22 cellular contexts compared by ENCODE assay signal in genomic region chr6:42078391-42078790, GRCh38.
"Had no signal": no experiment of that assay in that cellular context is flagged by ENCODE, and none has a peak within 500 bp of the region (broad histone marks: within the 10 kb centered on the region; RNA-seq: fewer than 3 reads in every experiment).

No MANE protein-coding gene starts in this region.

- H3K9me3 Mint-ChIP-seq: activated naive CD8-positive, alpha-beta T cell treated with anti-CD3 and anti-CD28 coated beads, Interleukin-2, amount 10 ng/mL, durations not matched to agents 7 days and 5 days; activated T-helper 17 cell treated with anti-CD3 and anti-CD28 coated beads, Interleukin-2, amount 50 U/mL, for 72 hours; neural progenitor cell had no signal

- H2AFZ ChIP-seq: neural progenitor cell had no signal

- H3K27ac ChIP-seq: epithelial cell of prostate, gastroesophageal sphincter, neural progenitor cell, WERI-Rb-1 had no signal

- H3K36me3 ChIP-seq: neural progenitor cell had no signal

- H3K27me3 ChIP-seq: gastroesophageal sphincter, heart left ventricle, neural progenitor cell, thyroid gland had no signal

- ATAC-seq: activated CD8-positive, alpha-beta T cell treated with anti-CD3 and anti-CD28 coated beads, Interleukin-2, amount 10 ng/mL, durations not matched to agents 7 days and 5 days; activated T-helper 17 cell treated with anti-CD3 and anti-CD28 coated beads, Interleukin-2, amount 50 U/mL, for 72 hours; gastroesophageal sphincter; heart left ventricle; naive thymus-derived CD4-positive, alpha-beta T cell; stimulated activated naive CD8-positive, alpha-beta T cell treated with anti-CD3 and anti-CD28 coated beads, Interleukin-15, Interleukin-2, amounts not matched to agents 100 U/mL and 50 U/mL, for 24 hours had no signal

- H3K4me3 Mint-ChIP-seq: activated CD8-positive, alpha-beta T cell treated with anti-CD3 and anti-CD28 coated beads, Interleukin-2, amount 10 ng/mL, durations not matched to agents 7 days and 5 days; activated naive CD8-positive, alpha-beta T cell treated with anti-CD3 and anti-CD28 coated beads, Interleukin-2, amount 10 ng/mL, durations not matched to agents 7 days and 5 days; activated T-helper 17 cell treated with anti-CD3 and anti-CD28 coated beads, Interleukin-2, amount 50 U/mL, for 72 hours; naive thymus-derived CD4-positive, alpha-beta T cell; neural progenitor cell had no signal

- H3K4me1 ChIP-seq: gastroesophageal sphincter, neural progenitor cell had no signal

- DNase-seq: activated CD4-positive, alpha-beta T cell treated with anti-CD3 and anti-CD28 coated beads for 1 hour; activated CD4-positive, alpha-beta T cell treated with anti-CD3 and anti-CD28 coated beads, Interleukin-2, amount 50 U/mL, for 1 hour; activated CD8-positive, alpha-beta T cell treated with anti-CD3 and anti-CD28 coated beads, Interleukin-2, amount 10 ng/mL, durations not matched to agents 7 days and 5 days; activated naive CD4-positive, alpha-beta T cell; activated naive CD8-positive, alpha-beta T cell treated with anti-CD3 and anti-CD28 coated beads, Interleukin-2, amount 10 ng/mL, durations not matched to agents 7 days and 5 days; amniotic stem cell; mesendoderm; naive thymus-derived CD4-positive, alpha-beta T cell; retina; stimulated activated CD4-positive, alpha-beta T cell treated with anti-CD3 and anti-CD28 coated beads, Interleukin-12 subunit alpha, Interleukin-12 subunit beta, amount 100 ng/mL, for 4 hours; stimulated activated CD4-positive, alpha-beta T cell treated with anti-CD3 and anti-CD28 coated beads, Interleukin-4, amount 100 ng/mL, for 4 hours; stimulated activated naive CD8-positive, alpha-beta T cell treated with anti-CD3 and anti-CD28 coated beads, Interleukin-15, Interleukin-2, amounts not matched to agents 100 U/mL and 50 U/mL, for 24 hours; T-helper 1 cell; thyroid gland; WERI-Rb-1 had no signal

- H3K27me3 Mint-ChIP-seq: activated naive CD8-positive, alpha-beta T cell treated with anti-CD3 and anti-CD28 coated beads, Interleukin-2, amount 10 ng/mL, durations not matched to agents 7 days and 5 days; activated T-helper 17 cell treated with anti-CD3 and anti-CD28 coated beads, Interleukin-2, amount 50 U/mL, for 72 hours; naive thymus-derived CD4-positive, alpha-beta T cell; progenitor cell of endocrine pancreas had no signal

- H3K27ac Mint-ChIP-seq: activated CD8-positive, alpha-beta T cell treated with anti-CD3 and anti-CD28 coated beads, Interleukin-2, amount 10 ng/mL, durations not matched to agents 7 days and 5 days; activated naive CD8-positive, alpha-beta T cell treated with anti-CD3 and anti-CD28 coated beads, Interleukin-2, amount 10 ng/mL, durations not matched to agents 7 days and 5 days; activated T-helper 17 cell treated with anti-CD3 and anti-CD28 coated beads, Interleukin-2, amount 50 U/mL, for 72 hours; neural progenitor cell; progenitor cell of endocrine pancreas had no signal

- H3K4me2 ChIP-seq: neural progenitor cell had no signal

- H3K4me1 Mint-ChIP-seq: activated naive CD8-positive, alpha-beta T cell treated with anti-CD3 and anti-CD28 coated beads, Interleukin-2, amount 10 ng/mL, durations not matched to agents 7 days and 5 days; neural progenitor cell had no signal

- H3K9me3 ChIP-seq: gastroesophageal sphincter, heart left ventricle, thyroid gland had no signal

- H3K4me3 ChIP-seq: coronary artery, gastroesophageal sphincter, heart left ventricle, neural progenitor cell, thyroid gland had no signal

- H3K9ac ChIP-seq: neural progenitor cell had no signal
